15 cellular contexts compared by ENCODE assay signal in the genomic region with DNA sequence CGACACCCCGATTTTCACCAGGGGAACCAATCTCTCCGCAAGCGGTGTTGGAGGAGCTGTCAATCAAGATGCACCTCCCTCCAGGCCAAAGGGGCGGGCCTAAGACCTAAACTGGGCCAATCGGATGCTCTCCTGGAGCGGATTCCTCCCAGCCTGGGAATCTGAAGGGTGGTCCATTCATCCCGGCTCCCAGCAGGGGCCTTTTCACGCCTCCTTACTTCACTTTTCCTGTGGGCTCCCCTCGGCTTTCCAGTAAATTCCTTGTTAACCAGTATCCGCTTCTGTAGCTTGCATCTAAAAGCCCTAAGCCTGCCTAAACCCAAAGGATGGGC. TPM values are rescaled to one million over a fixed set of nuclear protein-coding genes. Genes with fewer than 3 reads are reported as not detected.
A peak's percentile ranks its signal among the peaks of the same experiment; 100 is the strongest.
DNase-seq lines count a peak whose midpoint lies in the region; ATAC-seq, FAIRE-seq and TF ChIP-seq lines count a peak whose summit lies in the region.
"Had no signal": no experiment of that assay in that cellular context is flagged by ENCODE, and none has a peak within 500 bp of the region (broad histone marks: within the 10 kb centered on the region; RNA-seq: fewer than 3 reads in every experiment).

No MANE protein-coding gene starts in this region.

- H3K4me3 ChIP-seq in BLaER1 treated with 17β-estradiol and CSF1 and Interleukin-3, amounts not matched to agents 10 nM and 100 nM = no peak overlapping the region
- H3K4me3 ChIP-seq in HUES6 (ENCODE audit: low read depth, low read length) (0 out of 2 replicates have a peak overlapping the region, but pooled peaks have one; percentile 4), brain microvascular endothelial cell (ENCODE audit: low read depth, low read length) (no peak overlapping the region), sigmoid colon (no peak overlapping the region)

- peaks cover 29% of the 10 kb centered on the region for H3K4me1 Mint-ChIP-seq in memory B cell

- TF ChIP-seq CTCF in brain microvascular endothelial cell (IDR thresholded peaks at IDR 0.05; ENCODE audit: low read depth, low read length, missing control alignments) = no peak
- no peak for TF ChIP-seq CTCF in sigmoid colon (IDR thresholded peaks at IDR 0.05)

- in situ Hi-C loops in brain microvascular endothelial cell (cut with HindIII; ENCODE audit: low pct_ligation_motif_present, low sequenced_read_pairs) = no loop called here

- H3K4me3 Mint-ChIP-seq in memory B cell = no peak overlapping the region
- H3K4me3 Mint-ChIP-seq: nephron had no signal

- no peaks in the 10 kb centered on the region for H3K9me3 Mint-ChIP-seq in memory B cell
- H3K9me3 Mint-ChIP-seq: activated T-helper 2 cell treated with anti-CD3 and anti-CD28 coated beads, Interferon-gamma antibody, Interleukin-2, Interleukin-4, amounts not matched to agents 10 μg/mL and 5 μg/mL and 100 μg/mL, durations not matched to agents 14 hours and 24 hours and 36 hours; nephron had no signal

- ATAC-seq in memory B cell (ENCODE audit: low read depth) = no peak
- no peak for ATAC-seq in HG02678 (IDR thresholded peaks at IDR 0.05; ENCODE audit: unreplicated experiment)

- peaks cover 0 to 29% (median 13%) of the 10 kb centered on the region in 11 experiments; a peak in 11 of 22 replicates for H4K20me1 ChIP-seq in BLaER1 treated with 17β-estradiol and CSF1 and Interleukin-3, amounts not matched to agents 10 nM and 100 nM

- no peaks in the 10 kb centered on the region for H3K9me3 ChIP-seq in BLaER1 treated with 17β-estradiol and CSF1 and Interleukin-3, amounts not matched to agents 10 nM and 100 nM (replicated peaks in 1 of 11)
- no peaks in the 10 kb centered on the region for H3K9me3 ChIP-seq in HUES6 (ENCODE audit: control insufficient read depth, insufficient read depth, low read depth, low read length)
- no peaks in the 10 kb centered on the region for H3K9me3 ChIP-seq in sigmoid colon

- peaks cover 1% of the 10 kb centered on the region for H3K27me3 Mint-ChIP-seq in memory B cell

- peaks cover 0 to 13% (median 0%) of the 10 kb centered on the region in 11 experiments; a peak in 3 of 22 replicates for H3K27me3 ChIP-seq in BLaER1 treated with 17β-estradiol and CSF1 and Interleukin-3, amounts not matched to agents 10 nM and 100 nM
- H3K27me3 ChIP-seq in HUES6 (ENCODE audit: control insufficient read depth, insufficient read depth, low read length) (no peaks in the 10 kb centered on the region), brain microvascular endothelial cell (replicated peaks) (no peaks in the 10 kb centered on the region), sigmoid colon (no peaks in the 10 kb centered on the region)

- DNase-seq in brain microvascular endothelial cell (peak; percentile 32), memory B cell (ENCODE audit: low spot score in 2 of 2) (no peak), sigmoid colon (no peak), NCI-H748 (lab: John Stamatoyannopoulos, UW; ENCODE audit: unreplicated experiment) (no peak), GM19239 (ENCODE audit: insufficient read length, low spot score) (no peak)
- DNase-seq: activated CD4-positive, alpha-beta T cell treated with anti-CD3 and anti-CD28 coated beads for 48 hours; central memory CD4-positive, alpha-beta T cell; kidney; NCI-H446; stimulated activated CD8-positive, alpha-beta memory T cell treated with anti-CD3 and anti-CD28 coated beads, Interleukin-4, amount 100 ng/mL, for 48 hours had no signal

- peak overlapping the region; percentile 73 to 95 (median 80); a peak in 21 of 22 replicates for H3K4me2 ChIP-seq in BLaER1 treated with 17β-estradiol and CSF1 and Interleukin-3, amounts not matched to agents 10 nM and 100 nM

- H3K36me3 Mint-ChIP-seq in memory B cell = peaks cover 4% of the 10 kb centered on the region

- 80 to 82% methylated on average over 11 of the region's 11 CpGs for WGBS in sigmoid colon, 2 donors

- no peak for TF ChIP-seq POLR2A in sigmoid colon (IDR thresholded peaks at IDR 0.05)

- H3K36me3 ChIP-seq in BLaER1 treated with 17β-estradiol and CSF1 and Interleukin-3, amounts not matched to agents 10 nM and 100 nM = peaks cover 0 to 5% (median 0%) of the 10 kb centered on the region in 11 experiments; a peak in 1 of 22 replicates
- H3K36me3 ChIP-seq in HUES6 (ENCODE audit: control insufficient read depth, insufficient read depth, low read length) (no peaks in the 10 kb centered on the region), brain microvascular endothelial cell (replicated peaks) (no peaks in the 10 kb centered on the region), sigmoid colon (no peaks in the 10 kb centered on the region)

- intact Hi-C loops in sigmoid colon (cut with DNase I) = no loop called here

- peak overlapping the region in 9 of 11 experiments; percentile 21 to 57 (median 47); a peak in 15 of 22 replicates for H3K9ac ChIP-seq in BLaER1 treated with 17β-estradiol and CSF1 and Interleukin-3, amounts not matched to agents 10 nM and 100 nM
- no peak overlapping the region for H3K9ac ChIP-seq in HUES6 (ENCODE audit: low read length)

- TF ChIP-seq EP300 in sigmoid colon (IDR thresholded peaks at IDR 0.05) = no peak

- H3K4me1 ChIP-seq in BLaER1 treated with 17β-estradiol and CSF1 and Interleukin-3, amounts not matched to agents 10 nM and 100 nM = peaks cover 54 to 93% (median 85%) of the 10 kb centered on the region in 10 experiments
- H3K4me1 ChIP-seq in HUES6 (ENCODE audit: control insufficient read depth, insufficient read depth, low read length) = peaks cover 29% of the 10 kb centered on the region
- no peaks in the 10 kb centered on the region for H3K4me1 ChIP-seq in sigmoid colon

- peak overlapping the region in 9 of 11 experiments; percentile 65 to 83 (median 72); a peak in 18 of 22 replicates for H3K27ac ChIP-seq in BLaER1 treated with 17β-estradiol and CSF1 and Interleukin-3, amounts not matched to agents 10 nM and 100 nM
- H3K27ac ChIP-seq in HUES6 (ENCODE audit: low read depth, low read length) (no peak overlapping the region), brain microvascular endothelial cell (no peak overlapping the region), sigmoid colon (no peak overlapping the region)

- no peak for FAIRE-seq in GM19239 (lab: Jason Lieb, UNC)
- FAIRE-seq: kidney had no signal

- peak overlapping the region; percentile 14 for H3K27ac Mint-ChIP-seq in memory B cell
- H3K27ac Mint-ChIP-seq: activated T-helper 2 cell treated with anti-CD3 and anti-CD28 coated beads, Interferon-gamma antibody, Interleukin-2, Interleukin-4, amounts not matched to agents 10 μg/mL and 5 μg/mL and 100 μg/mL, durations not matched to agents 14 hours and 24 hours and 36 hours; nephron had no signal

RNA-seq across cellular contexts. Expression of a gene that starts 17.1 kb away (rescaled TPM):
- 1 to 10 TPM in 3 of 4 donors, not detected in 1; 1.1 to 8.3 (median 1.4) TPM for total RNA-seq in sigmoid colon
- polyA plus RNA-seq in sigmoid colon = 1 to 10 TPM in 2 of 3 donors, under 1 TPM in 1; 0.60 to 8.1 (median 1.4) TPM
- total RNA-seq: activated T-helper 2 cell treated with anti-CD3 and anti-CD28 coated beads, Interferon-gamma antibody, Interleukin-2, Interleukin-4, amounts not matched to agents 10 μg/mL and 5 μg/mL and 100 μg/mL, durations not matched to agents 14 hours and 24 hours and 36 hours had no signal

RNA-seq across cellular contexts. Expression of a gene that starts 45.1 kb away (rescaled TPM):
- under 1 TPM in 3 of 4 donors, not detected in 1; 0.16 to 0.54 (median 0.36) TPM for total RNA-seq in sigmoid colon
- 1 to 10 TPM; 1.8 to 9.6 (median 5.3) TPM for polyA plus RNA-seq in sigmoid colon

Comparison
In these comparisons a context has a peak if more than half of its experiments do, and no peak if none do; other contexts are left out.
1. H3K27ac ChIP-seq: peak in BLaER1 treated with 17β-estradiol and CSF1 and Interleukin-3, amounts not matched to agents 10 nM and 100 nM (9 of 11); none in HUES6 (single experiment), brain microvascular endothelial cell (single experiment) and sigmoid colon (0 of 4).